In genomic region chr2:169106125-169106524, GRCh38 we compare ENCODE assay signal across 21 cellular contexts. TPM values are rescaled to one million over a fixed set of nuclear protein-coding genes. Genes with fewer than 3 reads are reported as not detected.
DNase-seq lines count a peak whose midpoint lies in the region; ATAC-seq lines count a peak whose summit lies in the region.
"Had no signal": no experiment of that assay in that cellular context is flagged by ENCODE, and none has a peak within 500 bp of the region (broad histone marks: within the 10 kb centered on the region; RNA-seq: fewer than 3 reads in every experiment).

No MANE protein-coding gene starts in this region.

- H3K4me3 ChIP-seq in BLaER1 treated with 17β-estradiol and CSF1 and Interleukin-3, amounts not matched to agents 10 nM and 100 nM = no peak overlapping the region
- H3K4me3 ChIP-seq: GM12878, GM23338, MG63 had no signal

- no peaks in the 10 kb centered on the region for H4K20me1 ChIP-seq in BLaER1 treated with 17β-estradiol and CSF1 and Interleukin-3, amounts not matched to agents 10 nM and 100 nM

- H3K27me3 Mint-ChIP-seq in T-helper 2 cell treated with Interferon-gamma antibody and Interleukin-4, amounts not matched to agents 5 μg/mL and 100 μg/mL, for 36 hours (ENCODE audit: low read depth) = no peaks in the 10 kb centered on the region
- peaks cover 2 to 6% of the 10 kb centered on the region in 2 donors for H3K27me3 Mint-ChIP-seq in T-cell
- H3K27me3 Mint-ChIP-seq in naive thymus-derived CD8-positive, alpha-beta T cell = peaks cover 0 to 16% (median under 1%) of the 10 kb centered on the region in 5 donors

- POLR2A ChIA-PET in T-cell (lab: Charles Lee) = no interaction called here
- POLR2A ChIA-PET in naive thymus-derived CD8-positive, alpha-beta T cell (lab: Charles Lee) = interaction anchor here (0.5 kb wide), 1 partner anchor 1264 kb away, joined by 4 read pairs; no protein-coding TSS in a partner anchor

- H3K27me3 ChIP-seq in BLaER1 treated with 17β-estradiol and CSF1 and Interleukin-3, amounts not matched to agents 10 nM and 100 nM = no peaks in the 10 kb centered on the region
- H3K27me3 ChIP-seq: BE2C had no signal

- peaks cover 51% of the 10 kb centered on the region for H3K4me1 Mint-ChIP-seq in T-helper 2 cell treated with Interferon-gamma antibody and Interleukin-4, amounts not matched to agents 5 μg/mL and 100 μg/mL, for 36 hours (ENCODE audit: low read depth)
- H3K4me1 Mint-ChIP-seq in T-cell = peaks cover 51 to 71% (median 57%) of the 10 kb centered on the region in 3 donors
- peaks cover 35 to 68% (median 54%) of the 10 kb centered on the region in 4 donors for H3K4me1 Mint-ChIP-seq in naive thymus-derived CD8-positive, alpha-beta T cell

- H3K4me2 ChIP-seq in BLaER1 treated with 17β-estradiol and CSF1 and Interleukin-3, amounts not matched to agents 10 nM and 100 nM = peak overlapping the region in 7 of 11 experiments; percentile 55 to 81 (median 69); a peak in 13 of 22 replicates
- H3K4me2 ChIP-seq: GM23338, KMS-11 had no signal

- CTCF ChIA-PET in T-cell (lab: Charles Lee) = interaction anchor here in 1 of 2 donors (1.0 kb wide), 1 partner anchor 33 kb away, joined by 3 read pairs; no protein-coding TSS in a partner anchor

- H3K27ac ChIP-seq in BLaER1 treated with 17β-estradiol and CSF1 and Interleukin-3, amounts not matched to agents 10 nM and 100 nM = peak overlapping the region in 4 of 11 experiments; percentile 3 to 72 (median 52); a peak in 6 of 22 replicates
- H3K27ac ChIP-seq: 22Rv1, KMS-11 had no signal

- 0 out of 22 replicates have a peak, but pooled peaks cover 0 to 5% (median 0%) of the 10 kb centered on the region in 11 experiments for H3K9me3 ChIP-seq in BLaER1 treated with 17β-estradiol and CSF1 and Interleukin-3, amounts not matched to agents 10 nM and 100 nM (replicated peaks in 1 of 11)
- H3K9me3 ChIP-seq: BE2C, MG63 had no signal

- no peak overlapping the region for H3K9ac ChIP-seq in BLaER1 treated with 17β-estradiol and CSF1 and Interleukin-3, amounts not matched to agents 10 nM and 100 nM
- H3K9ac ChIP-seq: KMS-11 had no signal

- H3K4me1 ChIP-seq in BLaER1 treated with 17β-estradiol and CSF1 and Interleukin-3, amounts not matched to agents 10 nM and 100 nM = peaks cover 18 to 73% (median 54%) of the 10 kb centered on the region in 10 experiments
- H3K4me1 ChIP-seq: BE2C had no signal

- no peak overlapping the region for H3K27ac Mint-ChIP-seq in T-helper 2 cell treated with Interferon-gamma antibody and Interleukin-4, amounts not matched to agents 5 μg/mL and 100 μg/mL, for 36 hours
- H3K27ac Mint-ChIP-seq in T-cell = peak overlapping the region; percentile 57 to 67
- peak overlapping the region in 2 of 10 donors; percentile 15 to 40 for H3K27ac Mint-ChIP-seq in naive thymus-derived CD8-positive, alpha-beta T cell
- H3K27ac Mint-ChIP-seq: GM23338 had no signal

- peak overlapping the region; percentile 13 for H3K4me3 Mint-ChIP-seq in T-helper 2 cell treated with Interferon-gamma antibody and Interleukin-4, amounts not matched to agents 5 μg/mL and 100 μg/mL, for 36 hours
- peak overlapping the region in 1 of 3 donors; percentile 53 for H3K4me3 Mint-ChIP-seq in T-cell
- peak overlapping the region in 8 of 10 donors; percentile 11 to 71 (median 36) for H3K4me3 Mint-ChIP-seq in naive thymus-derived CD8-positive, alpha-beta T cell
- H3K4me3 Mint-ChIP-seq: GM23338 had no signal

- H3K36me3 Mint-ChIP-seq in T-helper 2 cell treated with Interferon-gamma antibody and Interleukin-4, amounts not matched to agents 5 μg/mL and 100 μg/mL, for 36 hours (ENCODE audit: low read depth) = no peaks in the 10 kb centered on the region
- no peaks in the 10 kb centered on the region for H3K36me3 Mint-ChIP-seq in T-cell
- no peaks in the 10 kb centered on the region for H3K36me3 Mint-ChIP-seq in naive thymus-derived CD8-positive, alpha-beta T cell

- no peak for ATAC-seq in T-cell (replicated peaks in 1 of 4)
- ATAC-seq in naive thymus-derived CD8-positive, alpha-beta T cell = no peak
- ATAC-seq in HG02885 (IDR thresholded peaks at IDR 0.05; ENCODE audit: poor library complexity, unreplicated experiment) = no peak
- ATAC-seq: GM12878, GM23338, HCT116 had no signal

- no peak for DNase-seq in T-helper 2 cell treated with Interferon-gamma antibody and Interleukin-4, amounts not matched to agents 5 μg/mL and 100 μg/mL, for 36 hours (ENCODE audit: low spot score)
- DNase-seq in T-helper 2 cell = no peak
- no peak for DNase-seq in T-cell
- no peak for DNase-seq in naive thymus-derived CD8-positive, alpha-beta T cell
- no peak for DNase-seq in NCI-H526 treated with DMSO at 0.1 percent for 48 hours (lab: John Stamatoyannopoulos, UW)
- DNase-seq in activated T-cell treated with anti-CD3 and anti-CD28 coated beads for 4 hours = no peak
- DNase-seq: BE2C, DND-41, MG63, NCI-H1092, NCI-H146, NCI-H2081 treated with DMSO at 0.1 percent for 48 hours, NCI-H510A had no signal

- H3K9me3 Mint-ChIP-seq in T-helper 2 cell treated with Interferon-gamma antibody and Interleukin-4, amounts not matched to agents 5 μg/mL and 100 μg/mL, for 36 hours = peaks cover 3% of the 10 kb centered on the region
- no peaks in the 10 kb centered on the region for H3K9me3 Mint-ChIP-seq in T-cell
- H3K9me3 Mint-ChIP-seq in naive thymus-derived CD8-positive, alpha-beta T cell = no peaks in the 10 kb centered on the region
- H3K9me3 Mint-ChIP-seq: GM23338 had no signal

- H3K36me3 ChIP-seq in BLaER1 treated with 17β-estradiol and CSF1 and Interleukin-3, amounts not matched to agents 10 nM and 100 nM = peaks cover 0 to 3% (median 0%) of the 10 kb centered on the region in 11 experiments; a peak in 1 of 22 replicates
- H3K36me3 ChIP-seq: BE2C, MG63 had no signal

RNA-seq across cellular contexts. Expression of gene DHRS9, which starts 36.8 kb away (rescaled TPM):
- not detected for total RNA-seq in T-cell
- total RNA-seq in naive thymus-derived CD8-positive, alpha-beta T cell = not detected
- polyA plus RNA-seq in naive thymus-derived CD8-positive, alpha-beta T cell = not detected
- total RNA-seq: GM23338 had no signal
- polyA plus RNA-seq: AG04450, GM23338 had no signal
